In genomic region chr17:61186996-61187395, GRCh38 we compare ENCODE assay signal across 30 cellular contexts.
"Had no signal": no experiment of that assay in that cellular context is flagged by ENCODE, and none has a peak within 500 bp of the region (broad histone marks: within the 10 kb centered on the region; RNA-seq: fewer than 3 reads in every experiment).

No MANE protein-coding gene starts in this region.

- H3K4me3 Mint-ChIP-seq: activated CD4-positive, alpha-beta memory T cell treated with anti-CD3 and anti-CD28 coated beads for 36 hours; activated CD4-positive, alpha-beta T cell treated with anti-CD3 and anti-CD28 coated beads for 36 hours; activated CD4-positive, alpha-beta T cell treated with anti-CD3 and anti-CD28 coated beads, Interleukin-2, amount 10 ng/mL, durations not matched to agents 24 days and 14 days; activated CD8-positive, alpha-beta memory T cell treated with anti-CD3 and anti-CD28 coated beads, Interleukin-2, amount 10 ng/mL, durations not matched to agents 7 days and 5 days; activated CD8-positive, alpha-beta T cell treated with anti-CD3 and anti-CD28 coated beads, Interleukin-2, amount 10 ng/mL, durations not matched to agents 7 days and 5 days; activated naive CD8-positive, alpha-beta T cell had no signal

- DNase-seq: activated CD4-positive, alpha-beta memory T cell treated with anti-CD3 and anti-CD28 coated beads for 36 hours; activated CD4-positive, alpha-beta T cell treated with anti-CD3 and anti-CD28 coated beads for 36 hours; activated CD4-positive, alpha-beta T cell treated with anti-CD3 and anti-CD28 coated beads, Interleukin-2, amount 10 ng/mL, durations not matched to agents 24 days and 14 days; activated CD4-positive, CD25-positive, alpha-beta regulatory T cell; activated CD4-positive, CD25-positive, alpha-beta regulatory T cell treated with anti-CD3 and anti-CD28 coated beads, Interleukin-2, amount 50 U/mL, for 72 hours; activated CD8-positive, alpha-beta memory T cell treated with anti-CD3 and anti-CD28 coated beads, Interleukin-2, amount 10 ng/mL, durations not matched to agents 7 days and 5 days; activated CD8-positive, alpha-beta memory T cell treated with anti-CD3 and anti-CD28 coated beads, Interleukin-2, amount 50 U/mL, for 4 hours; activated CD8-positive, alpha-beta T cell treated with anti-CD3 and anti-CD28 coated beads, Interleukin-2, amount 10 ng/mL, durations not matched to agents 7 days and 5 days; activated gamma-delta T cell treated with Interleukin-2 at 50 U/mL for 16 hours; activated naive CD4-positive, alpha-beta T cell treated with anti-CD3 and anti-CD28 coated beads, Interleukin-2, amount 50 U/mL, for 16 hours; activated naive CD4-positive, alpha-beta T cell treated with Interleukin-2 at 50 U/mL for 16 hours; activated T-cell treated with anti-CD3 and anti-CD28 coated beads, Interleukin-2, amount 50 U/mL, for 1 hour; activated T-cell treated with anti-CD3 and anti-CD28 coated beads, Interleukin-2, amount 50 U/mL, for 48 hours; amniotic stem cell; anterior cingulate cortex; brain microvascular endothelial cell; caudate nucleus; effector CD8-positive, alpha-beta T cell; esophagus squamous epithelium; foreskin fibroblast; head of caudate nucleus; T-helper 2 cell had no signal

- H3K9me3 ChIP-seq: esophagus squamous epithelium had no signal

- H3K27ac ChIP-seq: brain microvascular endothelial cell, epithelial cell of prostate, esophagus squamous epithelium had no signal

- H3K36me3 ChIP-seq: brain microvascular endothelial cell, esophagus squamous epithelium had no signal

- ATAC-seq: activated CD4-positive, alpha-beta T cell treated with anti-CD3 and anti-CD28 coated beads for 36 hours; activated CD8-positive, alpha-beta memory T cell treated with anti-CD3 and anti-CD28 coated beads, Interleukin-2, amount 10 ng/mL, durations not matched to agents 7 days and 5 days; activated CD8-positive, alpha-beta T cell treated with anti-CD3 and anti-CD28 coated beads, Interleukin-2, amount 10 ng/mL, durations not matched to agents 7 days and 5 days had no signal

- H3K4me1 Mint-ChIP-seq: activated CD4-positive, alpha-beta T cell treated with anti-CD3 and anti-CD28 coated beads for 36 hours had no signal

- H3K27ac Mint-ChIP-seq: activated CD4-positive, alpha-beta memory T cell treated with anti-CD3 and anti-CD28 coated beads for 36 hours; activated CD4-positive, alpha-beta T cell treated with anti-CD3 and anti-CD28 coated beads for 36 hours; activated CD4-positive, alpha-beta T cell treated with anti-CD3 and anti-CD28 coated beads, Interleukin-2, amount 10 ng/mL, durations not matched to agents 24 days and 14 days; activated CD8-positive, alpha-beta memory T cell treated with anti-CD3 and anti-CD28 coated beads, Interleukin-2, amount 10 ng/mL, durations not matched to agents 7 days and 5 days; activated CD8-positive, alpha-beta T cell treated with anti-CD3 and anti-CD28 coated beads, Interleukin-2, amount 10 ng/mL, durations not matched to agents 7 days and 5 days; activated naive CD8-positive, alpha-beta T cell had no signal

- H3K4me3 ChIP-seq: esophagus squamous epithelium had no signal

- H3K36me3 Mint-ChIP-seq: activated CD4-positive, alpha-beta memory T cell treated with anti-CD3 and anti-CD28 coated beads for 36 hours had no signal

- H3K9me3 Mint-ChIP-seq: activated CD4-positive, alpha-beta memory T cell treated with anti-CD3 and anti-CD28 coated beads for 36 hours had no signal

- FAIRE-seq: astrocyte, bronchial epithelial cell, colon, endometrium, endothelial cell of umbilical vein, frontal cortex had no signal

- H3K27me3 Mint-ChIP-seq: activated CD4-positive, alpha-beta memory T cell treated with anti-CD3 and anti-CD28 coated beads for 36 hours; activated CD4-positive, alpha-beta T cell treated with anti-CD3 and anti-CD28 coated beads for 36 hours; activated CD8-positive, alpha-beta memory T cell treated with anti-CD3 and anti-CD28 coated beads, Interleukin-2, amount 10 ng/mL, durations not matched to agents 7 days and 5 days; activated naive CD8-positive, alpha-beta T cell had no signal

- H3K4me1 ChIP-seq: esophagus squamous epithelium had no signal

- H3K27me3 ChIP-seq: brain microvascular endothelial cell, esophagus squamous epithelium had no signal
